Comparison of ENCODE assay signal across 2 cellular contexts in the genomic region with DNA sequence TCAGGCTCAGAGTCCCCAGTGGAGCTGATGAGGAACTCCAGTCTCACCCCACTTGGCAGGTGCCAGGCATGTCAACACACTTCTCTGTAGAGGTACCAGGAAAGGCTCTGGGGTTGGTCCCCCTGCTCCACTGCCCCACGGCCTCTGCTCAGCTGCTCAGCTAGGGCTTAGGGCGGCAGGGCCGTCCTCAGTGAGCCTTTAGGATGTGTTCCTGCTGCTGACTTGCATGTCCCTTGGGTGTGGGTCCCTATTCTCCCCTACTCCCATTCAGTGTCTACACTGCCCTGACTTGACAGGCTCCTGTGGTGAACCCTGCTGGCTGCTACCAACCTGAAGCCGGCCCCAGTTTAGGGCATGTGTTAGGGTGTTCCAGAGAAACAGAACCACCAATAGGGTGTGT.
TF ChIP-seq lines count a peak whose summit lies in the region.

No MANE protein-coding gene starts in this region.

TF ChIP-seq in A549, 52 proteins besides CTCF, POLR2A, EP300 and RAD21:
- TF ChIP-seq EHF (CRISPR knock-in tag; IDR thresholded peaks at IDR 0.05) (no peak), RNF2 (IDR thresholded peaks at IDR 0.05; ENCODE audit: borderline replicate concordance, low read depth) (no peak), RCOR1 (IDR thresholded peaks at IDR 0.05; ENCODE audit: low read depth, low read length) (no peak), NFE2L2 (conservative IDR thresholded peaks at IDR 0.05; ENCODE audit: low read length) (no peak), TFCP2L1 (CRISPR knock-in tag; IDR thresholded peaks at IDR 0.05) (no peak), CHD2 (IDR thresholded peaks at IDR 0.05; ENCODE audit: low read length, partially characterized antibody) (no peak), RFX5 (IDR thresholded peaks at IDR 0.05) (no peak), ZNF302 (CRISPR knock-in tag; IDR thresholded peaks at IDR 0.05) (no peak), CEBPB (IDR thresholded peaks at IDR 0.05) (no peak), CBX2 (IDR thresholded peaks at IDR 0.05; ENCODE audit: borderline replicate concordance, low read depth) (no peak), ESRRA (IDR thresholded peaks at IDR 0.05; ENCODE audit: borderline replicate concordance, low read length) (no peak)
- TF ChIP-seq, protein P1, sequence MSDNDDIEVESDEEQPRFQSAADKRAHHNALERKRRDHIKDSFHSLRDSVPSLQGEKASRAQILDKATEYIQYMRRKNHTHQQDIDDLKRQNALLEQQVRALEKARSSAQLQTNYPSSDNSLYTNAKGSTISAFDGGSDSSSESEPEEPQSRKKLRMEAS (IDR thresholded peaks at IDR 0.05), result no peak

TF ChIP-seq in GM12878, 131 proteins besides CTCF, POLR2A, EP300 and RAD21:
- TF ChIP-seq ZSCAN29 (IDR thresholded peaks at IDR 0.05), result no peak
- TF ChIP-seq, protein P2, sequence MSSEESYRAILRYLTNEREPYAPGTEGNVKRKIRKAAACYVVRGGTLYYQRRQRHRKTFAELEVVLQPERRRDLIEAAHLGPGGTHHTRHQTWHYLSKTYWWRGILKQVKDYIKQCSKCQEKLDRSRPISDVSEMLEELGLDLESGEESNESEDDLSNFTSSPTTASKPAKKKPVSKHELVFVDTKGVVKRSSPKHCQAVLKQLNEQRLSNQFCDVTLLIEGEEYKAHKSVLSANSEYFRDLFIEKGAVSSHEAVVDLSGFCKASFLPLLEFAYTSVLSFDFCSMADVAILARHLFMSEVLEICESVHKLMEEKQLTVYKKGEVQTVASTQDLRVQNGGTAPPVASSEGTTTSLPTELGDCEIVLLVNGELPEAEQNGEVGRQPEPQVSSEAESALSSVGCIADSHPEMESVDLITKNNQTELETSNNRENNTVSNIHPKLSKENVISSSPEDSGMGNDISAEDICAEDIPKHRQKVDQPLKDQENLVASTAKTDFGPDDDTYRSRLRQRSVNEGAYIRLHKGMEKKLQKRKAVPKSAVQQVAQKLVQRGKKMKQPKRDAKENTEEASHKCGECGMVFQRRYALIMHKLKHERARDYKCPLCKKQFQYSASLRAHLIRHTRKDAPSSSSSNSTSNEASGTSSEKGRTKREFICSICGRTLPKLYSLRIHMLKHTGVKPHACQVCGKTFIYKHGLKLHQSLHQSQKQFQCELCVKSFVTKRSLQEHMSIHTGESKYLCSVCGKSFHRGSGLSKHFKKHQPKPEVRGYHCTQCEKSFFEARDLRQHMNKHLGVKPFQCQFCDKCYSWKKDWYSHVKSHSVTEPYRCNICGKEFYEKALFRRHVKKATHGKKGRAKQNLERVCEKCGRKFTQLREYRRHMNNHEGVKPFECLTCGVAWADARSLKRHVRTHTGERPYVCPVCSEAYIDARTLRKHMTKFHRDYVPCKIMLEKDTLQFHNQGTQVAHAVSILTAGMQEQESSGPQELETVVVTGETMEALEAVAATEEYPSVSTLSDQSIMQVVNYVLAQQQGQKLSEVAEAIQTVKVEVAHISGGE (CRISPR knock-in tag; IDR thresholded peaks at IDR 0.05), result no peak
- TF ChIP-seq, protein P3, sequence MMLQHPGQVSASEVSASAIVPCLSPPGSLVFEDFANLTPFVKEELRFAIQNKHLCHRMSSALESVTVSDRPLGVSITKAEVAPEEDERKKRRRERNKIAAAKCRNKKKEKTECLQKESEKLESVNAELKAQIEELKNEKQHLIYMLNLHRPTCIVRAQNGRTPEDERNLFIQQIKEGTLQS (IDR thresholded peaks at IDR 0.05; ENCODE audit: borderline replicate concordance, extremely low read depth, low read depth, low read length), result no peak
- TF ChIP-seq KAT2A (conservative IDR thresholded peaks at IDR 0.05; ENCODE audit: control insufficient read depth, low read depth, low read length), result no peak
- TF ChIP-seq, protein P4, sequence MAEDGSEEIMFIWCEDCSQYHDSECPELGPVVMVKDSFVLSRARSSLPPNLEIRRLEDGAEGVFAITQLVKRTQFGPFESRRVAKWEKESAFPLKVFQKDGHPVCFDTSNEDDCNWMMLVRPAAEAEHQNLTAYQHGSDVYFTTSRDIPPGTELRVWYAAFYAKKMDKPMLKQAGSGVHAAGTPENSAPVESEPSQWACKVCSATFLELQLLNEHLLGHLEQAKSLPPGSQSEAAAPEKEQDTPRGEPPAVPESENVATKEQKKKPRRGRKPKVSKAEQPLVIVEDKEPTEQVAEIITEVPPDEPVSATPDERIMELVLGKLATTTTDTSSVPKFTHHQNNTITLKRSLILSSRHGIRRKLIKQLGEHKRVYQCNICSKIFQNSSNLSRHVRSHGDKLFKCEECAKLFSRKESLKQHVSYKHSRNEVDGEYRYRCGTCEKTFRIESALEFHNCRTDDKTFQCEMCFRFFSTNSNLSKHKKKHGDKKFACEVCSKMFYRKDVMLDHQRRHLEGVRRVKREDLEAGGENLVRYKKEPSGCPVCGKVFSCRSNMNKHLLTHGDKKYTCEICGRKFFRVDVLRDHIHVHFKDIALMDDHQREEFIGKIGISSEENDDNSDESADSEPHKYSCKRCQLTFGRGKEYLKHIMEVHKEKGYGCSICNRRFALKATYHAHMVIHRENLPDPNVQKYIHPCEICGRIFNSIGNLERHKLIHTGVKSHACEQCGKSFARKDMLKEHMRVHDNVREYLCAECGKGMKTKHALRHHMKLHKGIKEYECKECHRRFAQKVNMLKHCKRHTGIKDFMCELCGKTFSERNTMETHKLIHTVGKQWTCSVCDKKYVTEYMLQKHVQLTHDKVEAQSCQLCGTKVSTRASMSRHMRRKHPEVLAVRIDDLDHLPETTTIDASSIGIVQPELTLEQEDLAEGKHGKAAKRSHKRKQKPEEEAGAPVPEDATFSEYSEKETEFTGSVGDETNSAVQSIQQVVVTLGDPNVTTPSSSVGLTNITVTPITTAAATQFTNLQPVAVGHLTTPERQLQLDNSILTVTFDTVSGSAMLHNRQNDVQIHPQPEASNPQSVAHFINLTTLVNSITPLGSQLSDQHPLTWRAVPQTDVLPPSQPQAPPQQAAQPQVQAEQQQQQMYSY (CRISPR knock-in tag; IDR thresholded peaks at IDR 0.05), result no peak
- no peak for TF ChIP-seq CREB1 (IDR thresholded peaks at IDR 0.05; ENCODE audit: low read depth)
- no peak for TF ChIP-seq MEF2A (IDR thresholded peaks at IDR 0.05; ENCODE audit: insufficient read depth, low read depth, low read length)
- no peak for TF ChIP-seq CBX3 (IDR thresholded peaks at IDR 0.05; ENCODE audit: borderline replicate concordance, low read depth)
